1 cellular context compared by ENCODE assay signal in genomic region chr16:56107944-56108583, GRCh38.
TF ChIP-seq lines count a peak whose summit lies in the region.

No MANE protein-coding gene starts in this region.

TF ChIP-seq in GM23338, 12 proteins besides CTCF, POLR2A, EP300 and RAD21 (continued from another document):
- TF ChIP-seq ZNF462 (CRISPR knock-in tag; IDR thresholded peaks at IDR 0.05) = no peak
- no peak for TF ChIP-seq EZH2phosphoT487 (IDR thresholded peaks at IDR 0.05; ENCODE audit: unreplicated experiment)
- no peak for TF ChIP-seq ZNF114 (CRISPR knock-in tag; IDR thresholded peaks at IDR 0.05)
- TF ChIP-seq STAT1 (IDR thresholded peaks at IDR 0.05; ENCODE audit: unreplicated experiment) = no peak
- TF ChIP-seq CREB1 (CRISPR knock-in tag; IDR thresholded peaks at IDR 0.05; ENCODE audit: low read depth) = no peak
- TF ChIP-seq POLR2AphosphoS5 (IDR thresholded peaks at IDR 0.05; ENCODE audit: low read depth) = no peak
- no peak for TF ChIP-seq NANOG (IDR thresholded peaks at IDR 0.05; ENCODE audit: borderline replicate concordance)
- no peak for TF ChIP-seq JUNB (IDR thresholded peaks at IDR 0.05; ENCODE audit: unreplicated experiment)
